1 cellular context compared by ENCODE assay signal in genomic region chr1:32400876-32401631, GRCh38.
TF ChIP-seq lines count a peak whose summit lies in the region.

No MANE protein-coding gene starts in this region.

TF ChIP-seq in H1, 55 proteins besides CTCF, POLR2A, EP300 and RAD21:
- TF ChIP-seq SRF (IDR thresholded peaks at IDR 0.05; ENCODE audit: low read depth, low read length) (no peak), RXRA (IDR thresholded peaks at IDR 0.05; ENCODE audit: insufficient read depth, low read depth, low read length) (no peak), TAF7 (optimal IDR thresholded peaks at IDR 0.05; ENCODE audit: borderline replicate concordance, low read depth, low read length) (peak; percentile 17), CHD2 (IDR thresholded peaks at IDR 0.05; ENCODE audit: low read length) (no peak), GTF2F1 (IDR thresholded peaks at IDR 0.05; ENCODE audit: borderline replicate concordance, low read depth, low read length) (no peak), KDM4A (IDR thresholded peaks at IDR 0.05; ENCODE audit: low read depth, low read length, severe bottlenecking) (no peak), NRF1 (IDR thresholded peaks at IDR 0.05; ENCODE audit: low read depth, low read length) (no peak), SP2 (IDR thresholded peaks at IDR 0.05; ENCODE audit: low read length) (no peak), SP4 (IDR thresholded peaks at IDR 0.05; ENCODE audit: low read length) (0 out of 2 replicates have a peak, but pooled peaks have one; percentile 55), SIN3A (conservative IDR thresholded peaks at IDR 0.05 in 1 of 2, IDR thresholded peaks at IDR 0.05 in 1 of 2; ENCODE audit: low read depth in 1 of 2, low read length in 2 of 2) (0 out of 4 replicates have a peak, but pooled peaks of 1 of the 2 experiments have one; percentile 29), HDAC2 (IDR thresholded peaks at IDR 0.05; ENCODE audit: borderline replicate concordance in 1 of 2, low read depth in 2 of 2, low read length in 2 of 2) (0 out of 4 replicates have a peak, but pooled peaks of 1 of the 2 experiments have one; percentile 53), FOSL1 (IDR thresholded peaks at IDR 0.05; ENCODE audit: insufficient read depth, low read depth, low read length) (no peak), BCL11A (IDR thresholded peaks at IDR 0.05; ENCODE audit: low read depth in 2 of 2, low read length in 2 of 2) (no peak), SAP30 (IDR thresholded peaks at IDR 0.05; ENCODE audit: insufficient read depth, insufficient replicate concordance, low read length) (no peak), RNF2 (IDR thresholded peaks at IDR 0.05; ENCODE audit: borderline replicate concordance, low read depth, low read length, missing control alignments, poor library complexity, severe bottlenecking) (no peak), BACH1 (IDR thresholded peaks at IDR 0.05; ENCODE audit: low read length) (no peak), KDM1A (IDR thresholded peaks at IDR 0.05; ENCODE audit: borderline replicate concordance, low read length) (no peak), JUN (IDR thresholded peaks at IDR 0.05; ENCODE audit: low read depth, low read length) (no peak), CEBPB (IDR thresholded peaks at IDR 0.05; ENCODE audit: low read depth, low read length) (no peak), KDM5A (IDR thresholded peaks at IDR 0.05; ENCODE audit: low read length) (no peak), TCF12 (IDR thresholded peaks at IDR 0.05; ENCODE audit: low read depth, low read length) (no peak), E2F6 (IDR thresholded peaks at IDR 0.05) (no peak), TBP (IDR thresholded peaks at IDR 0.05; ENCODE audit: low read depth, low read length) (peak; percentile 12; the same call in 1 of the 2 replicates), EZH2 (IDR thresholded peaks at IDR 0.05; ENCODE audit: low read depth, low read length, severe bottlenecking) (no peak)
- TF ChIP-seq, protein P1, sequence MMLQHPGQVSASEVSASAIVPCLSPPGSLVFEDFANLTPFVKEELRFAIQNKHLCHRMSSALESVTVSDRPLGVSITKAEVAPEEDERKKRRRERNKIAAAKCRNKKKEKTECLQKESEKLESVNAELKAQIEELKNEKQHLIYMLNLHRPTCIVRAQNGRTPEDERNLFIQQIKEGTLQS (IDR thresholded peaks at IDR 0.05; ENCODE audit: insufficient read depth, low read depth, low read length), result no peak
